In the genomic region with DNA sequence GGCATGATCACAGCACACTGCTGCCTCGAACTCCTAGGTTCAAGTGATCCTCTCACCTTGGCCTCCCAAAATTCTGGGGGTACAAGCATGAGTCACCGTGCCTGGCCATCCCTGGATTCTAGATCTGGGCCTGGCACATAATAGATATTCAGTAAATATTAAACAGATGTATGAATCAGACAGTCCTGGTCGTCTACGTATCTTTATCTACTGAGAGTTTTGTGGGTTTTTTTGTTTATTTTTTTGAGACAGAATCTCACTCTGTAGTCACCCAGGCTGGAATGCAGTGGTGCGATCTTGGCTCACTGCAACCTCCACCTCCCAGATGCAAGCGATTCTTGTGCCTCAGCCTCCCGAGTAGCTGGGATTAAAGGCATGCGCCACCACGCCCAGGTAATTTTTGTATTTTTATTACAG, we compare ENCODE assay signal across 1 cellular context.
TF ChIP-seq lines count a peak whose summit lies in the region.

No MANE protein-coding gene starts in this region.

TF ChIP-seq in A549, 52 proteins besides CTCF, POLR2A, EP300 and RAD21 (continued from another document):
- TF ChIP-seq ESRRA (IDR thresholded peaks at IDR 0.05; ENCODE audit: borderline replicate concordance, low read length), result no peak
- TF ChIP-seq, protein P1, sequence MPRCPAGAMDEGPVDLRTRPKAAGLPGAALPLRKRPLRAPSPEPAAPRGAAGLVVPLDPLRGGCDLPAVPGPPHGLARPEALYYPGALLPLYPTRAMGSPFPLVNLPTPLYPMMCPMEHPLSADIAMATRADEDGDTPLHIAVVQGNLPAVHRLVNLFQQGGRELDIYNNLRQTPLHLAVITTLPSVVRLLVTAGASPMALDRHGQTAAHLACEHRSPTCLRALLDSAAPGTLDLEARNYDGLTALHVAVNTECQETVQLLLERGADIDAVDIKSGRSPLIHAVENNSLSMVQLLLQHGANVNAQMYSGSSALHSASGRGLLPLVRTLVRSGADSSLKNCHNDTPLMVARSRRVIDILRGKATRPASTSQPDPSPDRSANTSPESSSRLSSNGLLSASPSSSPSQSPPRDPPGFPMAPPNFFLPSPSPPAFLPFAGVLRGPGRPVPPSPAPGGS (IDR thresholded peaks at IDR 0.05), result peak; percentile 45; the same call in 1 of the 3 replicates
- TF ChIP-seq, protein P2, sequence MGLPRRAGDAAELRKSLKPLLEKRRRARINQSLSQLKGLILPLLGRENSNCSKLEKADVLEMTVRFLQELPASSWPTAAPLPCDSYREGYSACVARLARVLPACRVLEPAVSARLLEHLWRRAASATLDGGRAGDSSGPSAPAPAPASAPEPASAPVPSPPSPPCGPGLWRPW (IDR thresholded peaks at IDR 0.05), result no peak
- TF ChIP-seq, protein P3, sequence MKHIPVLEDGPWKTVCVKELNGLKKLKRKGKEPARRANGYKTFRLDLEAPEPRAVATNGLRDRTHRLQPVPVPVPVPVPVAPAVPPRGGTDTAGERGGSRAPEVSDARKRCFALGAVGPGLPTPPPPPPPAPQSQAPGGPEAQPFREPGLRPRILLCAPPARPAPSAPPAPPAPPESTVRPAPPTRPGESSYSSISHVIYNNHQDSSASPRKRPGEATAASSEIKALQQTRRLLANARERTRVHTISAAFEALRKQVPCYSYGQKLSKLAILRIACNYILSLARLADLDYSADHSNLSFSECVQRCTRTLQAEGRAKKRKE (CRISPR knock-in tag; IDR thresholded peaks at IDR 0.05; ENCODE audit: low read depth), result peak; percentile 87
- TF ChIP-seq PHF8 (IDR thresholded peaks at IDR 0.05; ENCODE audit: borderline replicate concordance, low read depth), result no peak
- no peak for TF ChIP-seq MAZ (IDR thresholded peaks at IDR 0.05; ENCODE audit: borderline replicate concordance, low read depth, low read length)
- TF ChIP-seq, protein P4, sequence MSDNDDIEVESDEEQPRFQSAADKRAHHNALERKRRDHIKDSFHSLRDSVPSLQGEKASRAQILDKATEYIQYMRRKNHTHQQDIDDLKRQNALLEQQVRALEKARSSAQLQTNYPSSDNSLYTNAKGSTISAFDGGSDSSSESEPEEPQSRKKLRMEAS (IDR thresholded peaks at IDR 0.05), result peak; percentile 77
- TF ChIP-seq SREBF2 (IDR thresholded peaks at IDR 0.05), result no peak
- TF ChIP-seq BHLHE40 (IDR thresholded peaks at IDR 0.05; ENCODE audit: low read depth, low read length), result no peak
- TF ChIP-seq ZSCAN20 (CRISPR knock-in tag; IDR thresholded peaks at IDR 0.05), result no peak
- TF ChIP-seq, protein P5, sequence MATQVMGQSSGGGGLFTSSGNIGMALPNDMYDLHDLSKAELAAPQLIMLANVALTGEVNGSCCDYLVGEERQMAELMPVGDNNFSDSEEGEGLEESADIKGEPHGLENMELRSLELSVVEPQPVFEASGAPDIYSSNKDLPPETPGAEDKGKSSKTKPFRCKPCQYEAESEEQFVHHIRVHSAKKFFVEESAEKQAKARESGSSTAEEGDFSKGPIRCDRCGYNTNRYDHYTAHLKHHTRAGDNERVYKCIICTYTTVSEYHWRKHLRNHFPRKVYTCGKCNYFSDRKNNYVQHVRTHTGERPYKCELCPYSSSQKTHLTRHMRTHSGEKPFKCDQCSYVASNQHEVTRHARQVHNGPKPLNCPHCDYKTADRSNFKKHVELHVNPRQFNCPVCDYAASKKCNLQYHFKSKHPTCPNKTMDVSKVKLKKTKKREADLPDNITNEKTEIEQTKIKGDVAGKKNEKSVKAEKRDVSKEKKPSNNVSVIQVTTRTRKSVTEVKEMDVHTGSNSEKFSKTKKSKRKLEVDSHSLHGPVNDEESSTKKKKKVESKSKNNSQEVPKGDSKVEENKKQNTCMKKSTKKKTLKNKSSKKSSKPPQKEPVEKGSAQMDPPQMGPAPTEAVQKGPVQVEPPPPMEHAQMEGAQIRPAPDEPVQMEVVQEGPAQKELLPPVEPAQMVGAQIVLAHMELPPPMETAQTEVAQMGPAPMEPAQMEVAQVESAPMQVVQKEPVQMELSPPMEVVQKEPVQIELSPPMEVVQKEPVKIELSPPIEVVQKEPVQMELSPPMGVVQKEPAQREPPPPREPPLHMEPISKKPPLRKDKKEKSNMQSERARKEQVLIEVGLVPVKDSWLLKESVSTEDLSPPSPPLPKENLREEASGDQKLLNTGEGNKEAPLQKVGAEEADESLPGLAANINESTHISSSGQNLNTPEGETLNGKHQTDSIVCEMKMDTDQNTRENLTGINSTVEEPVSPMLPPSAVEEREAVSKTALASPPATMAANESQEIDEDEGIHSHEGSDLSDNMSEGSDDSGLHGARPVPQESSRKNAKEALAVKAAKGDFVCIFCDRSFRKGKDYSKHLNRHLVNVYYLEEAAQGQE (IDR thresholded peaks at IDR 0.05), result no peak
- TF ChIP-seq HOXB13 (CRISPR knock-in tag; IDR thresholded peaks at IDR 0.05; ENCODE audit: low read depth), result peak; percentile 26; the same call in 1 of the 2 replicates
- TF ChIP-seq MAFK (IDR thresholded peaks at IDR 0.05; ENCODE audit: partially characterized antibody), result no peak
- TF ChIP-seq, protein P6, sequence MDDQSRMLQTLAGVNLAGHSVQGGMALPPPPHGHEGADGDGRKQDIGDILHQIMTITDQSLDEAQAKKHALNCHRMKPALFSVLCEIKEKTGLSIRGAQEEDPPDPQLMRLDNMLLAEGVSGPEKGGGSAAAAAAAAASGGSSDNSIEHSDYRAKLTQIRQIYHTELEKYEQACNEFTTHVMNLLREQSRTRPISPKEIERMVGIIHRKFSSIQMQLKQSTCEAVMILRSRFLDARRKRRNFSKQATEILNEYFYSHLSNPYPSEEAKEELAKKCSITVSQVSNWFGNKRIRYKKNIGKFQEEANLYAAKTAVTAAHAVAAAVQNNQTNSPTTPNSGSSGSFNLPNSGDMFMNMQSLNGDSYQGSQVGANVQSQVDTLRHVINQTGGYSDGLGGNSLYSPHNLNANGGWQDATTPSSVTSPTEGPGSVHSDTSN (IDR thresholded peaks at IDR 0.05), result 0 out of 2 replicates have a peak, but pooled peaks have one; percentile 48
